ENCODE assay signal across 8 cellular contexts in genomic region chr3:151227438-151228290, GRCh38. TPM values are rescaled to one million over a fixed set of nuclear protein-coding genes. Genes with fewer than 3 reads are reported as not detected.
DNase-seq lines count a peak whose midpoint lies in the region; ATAC-seq, FAIRE-seq and TF ChIP-seq lines count a peak whose summit lies in the region.

No MANE protein-coding gene starts in this region.

- no peak overlapping the region for H3K4me3 ChIP-seq in bronchial epithelial cell (ENCODE audit: low read depth, low read length)
- H3K4me3 ChIP-seq in kidney (ENCODE audit: low read length in 2 of 2), result no peak overlapping the region

- peaks cover 12% of the 10 kb centered on the region for H3K9me3 Mint-ChIP-seq in WTC11

- H3K4me3 Mint-ChIP-seq in WTC11, result no peak overlapping the region

- DNase-seq in SIG-M5 treated with dmso at 0.1 percent for 504 hours (lab: John Stamatoyannopoulos, UW; ENCODE audit: unreplicated experiment) (peak; percentile 79), SIG-M5 (lab: John Stamatoyannopoulos, UW) (no peak), NCI-H146 treated with DMSO at 0.1 percent for 48 hours (lab: John Stamatoyannopoulos, UW; ENCODE audit: unreplicated experiment) (peak; percentile 29), WTC11 (ENCODE audit: low spot score) (peak; percentile 77), bronchial epithelial cell (ENCODE audit: low read depth) (peak; percentile 74), kidney (peak; percentile 78)
- DNase-seq in stimulated activated CD4-positive, alpha-beta T cell treated with anti-CD3 and anti-CD28 coated beads, Interleukin-15, amount 100 ng/mL, for 48 hours (ENCODE audit: low read depth in 2 of 2), result peak; percentile 63 to 73

- no peak overlapping the region for H3K9ac ChIP-seq in kidney (ENCODE audit: low read length in 2 of 2)

- TF ChIP-seq CTCF in WTC11 (IDR thresholded peaks at IDR 0.05) (peak; percentile 81), bronchial epithelial cell (IDR thresholded peaks at IDR 0.05; ENCODE audit: insufficient read depth, low read length, severe bottlenecking) (peak; percentile 88), kidney (IDR thresholded peaks at IDR 0.05; ENCODE audit: borderline replicate concordance, extremely low read depth, insufficient read depth) (peak; percentile 94)

- peak overlapping the region; percentile 65; the same call in 1 of the 2 replicates for H3K27ac Mint-ChIP-seq in WTC11

- H3K9me3 ChIP-seq in kidney (ENCODE audit: control insufficient read depth in 1 of 2, low read length in 2 of 2), result no peaks in the 10 kb centered on the region

- intact Hi-C loops in kidney (cut with DNase I), result no loop called here

- no peaks in the 10 kb centered on the region for H3K27me3 Mint-ChIP-seq in WTC11 (ENCODE audit: low read depth)

- CTCF ChIA-PET in WTC11 (lab: Charles Lee), result interaction anchor here (0.6 to 2.6 kb wide), 6 partner anchors 20 to 195 kb away, joined by 3 to 7 read pairs (median 3); partner anchors contain the start of gene P2RY14

- H3K27me3 ChIP-seq in bronchial epithelial cell (ENCODE audit: control insufficient read depth, insufficient read depth, low read length), result no peaks in the 10 kb centered on the region

- no peak for FAIRE-seq in bronchial epithelial cell (lab: Jason Lieb, UNC)
- FAIRE-seq in kidney (lab: Jason Lieb, UNC), result peak; percentile 53

- POLR2A ChIA-PET in WTC11 (lab: Charles Lee), result interaction anchor here (0.5 kb wide), 1 partner anchor 106 kb away, joined by 5 read pairs; no protein-coding TSS in a partner anchor

- peaks cover 25% of the 10 kb centered on the region for H3K4me1 Mint-ChIP-seq in WTC11

- H3K36me3 ChIP-seq in bronchial epithelial cell (ENCODE audit: control insufficient read depth, insufficient read depth, low read length) (no peaks in the 10 kb centered on the region), kidney (ENCODE audit: control insufficient read depth in 1 of 2, insufficient read depth in 2 of 2, low read length in 2 of 2) (no peaks in the 10 kb centered on the region)

- peaks cover 2 to 8% of the 10 kb centered on the region in 2 donors for H3K4me1 ChIP-seq in kidney (ENCODE audit: control insufficient read depth in 1 of 2, insufficient read depth in 1 of 2, low read depth in 1 of 2, low read length in 2 of 2)

- H3K36me3 Mint-ChIP-seq in WTC11, result peaks cover 11% of the 10 kb centered on the region

- ATAC-seq in HG02798 (IDR thresholded peaks at IDR 0.05; ENCODE audit: poor library complexity, unreplicated experiment) (peak; percentile 91), WTC11 (peak; percentile 84)

- H3K27ac ChIP-seq in kidney (ENCODE audit: low read depth in 2 of 2, low read length in 2 of 2), result no peak overlapping the region

TF ChIP-seq in WTC11, 78 proteins besides CTCF, POLR2A, EP300 and RAD21:
- TF ChIP-seq HMGXB4 (CRISPR knock-in tag; IDR thresholded peaks at IDR 0.05) (no peak), ATF3 (CRISPR knock-in tag; conservative IDR thresholded peaks at IDR 0.05) (no peak), NR3C1 (CRISPR knock-in tag; conservative IDR thresholded peaks at IDR 0.05; ENCODE audit: low read depth) (no peak), HMGA2 (CRISPR knock-in tag; IDR thresholded peaks at IDR 0.05) (no peak), CBFB (CRISPR knock-in tag; IDR thresholded peaks at IDR 0.05; ENCODE audit: low read depth) (no peak), FOXP4 (CRISPR knock-in tag; IDR thresholded peaks at IDR 0.05) (no peak), ZMAT4 (CRISPR knock-in tag; IDR thresholded peaks at IDR 0.05) (no peak), NFATC4 (CRISPR knock-in tag; IDR thresholded peaks at IDR 0.05) (no peak), STAT6 (CRISPR knock-in tag; conservative IDR thresholded peaks at IDR 0.05; ENCODE audit: low read depth) (no peak), CREM (CRISPR knock-in tag; IDR thresholded peaks at IDR 0.05) (no peak), ZNF425 (CRISPR knock-in tag; conservative IDR thresholded peaks at IDR 0.05) (no peak), USF1 (CRISPR knock-in tag; IDR thresholded peaks at IDR 0.05) (no peak)

RNA-seq across cellular contexts. Expression of gene GPR171, which starts 24.6 kb away (rescaled TPM):
- 0.17 to 0.32 TPM in 2 of 3 replicates, not detected in the other for total RNA-seq in WTC11 (2021)
- not detected in 2 replicates for total RNA-seq in bronchial epithelial cell
- total RNA-seq in kidney, result 4.9 TPM
- 0.47 TPM for polyA plus RNA-seq in kidney (ENCODE audit: insufficient read depth, low read depth, low replicate concordance)

RNA-seq across cellular contexts. Expression of gene P2RY14, which starts 50.7 kb away (rescaled TPM):
- total RNA-seq in WTC11 (2021) (0.07 TPM in 1 of 3 replicates, not detected in the others), bronchial epithelial cell (under 0.01 TPM in 1 of 2 replicates, not detected in the other), kidney (2.4 TPM)
- 0.54 TPM for polyA plus RNA-seq in kidney (ENCODE audit: insufficient read depth, low read depth, low replicate concordance)
